10 cellular contexts compared by ENCODE assay signal in genomic region chr6:136113736-136114173, GRCh38.
DNase-seq lines count a peak whose midpoint lies in the region; ATAC-seq lines count a peak whose summit lies in the region.
"Had no signal": no experiment of that assay in that cellular context is flagged by ENCODE, and none has a peak within 500 bp of the region (broad histone marks: within the 10 kb centered on the region; RNA-seq: fewer than 3 reads in every experiment).

No MANE protein-coding gene starts in this region.

- H3K4me3 Mint-ChIP-seq in activated naive CD8-positive, alpha-beta T cell treated with anti-CD3 and anti-CD28 coated beads for 36 hours: no peak overlapping the region

- peaks cover 5% of the 10 kb centered on the region for H3K27me3 Mint-ChIP-seq in activated naive CD8-positive, alpha-beta T cell treated with anti-CD3 and anti-CD28 coated beads for 36 hours

- H3K36me3 ChIP-seq in mesendoderm (ENCODE audit: control insufficient read depth, insufficient read depth, low read length): no peaks in the 10 kb centered on the region
- H3K36me3 ChIP-seq: SJSA1 had no signal

- H3K23ac ChIP-seq in mesendoderm (ENCODE audit: low read length): no peak overlapping the region

- H2BK120ac ChIP-seq in mesendoderm (ENCODE audit: low read depth, low read length): no peak overlapping the region

- no peak overlapping the region for H3K4me2 ChIP-seq in mesendoderm (ENCODE audit: low read length)
- H3K4me2 ChIP-seq: A549 had no signal

- no peak overlapping the region for H3K4me3 ChIP-seq in mesendoderm (ENCODE audit: low read length)
- H3K4me3 ChIP-seq: A549, SJSA1 had no signal

- no peaks in the 10 kb centered on the region for H3K27me3 ChIP-seq in mesendoderm (ENCODE audit: insufficient read depth, low read length, poor library complexity)
- H3K27me3 ChIP-seq: SJSA1 had no signal

- H3K9ac ChIP-seq in mesendoderm (ENCODE audit: low read length): no peak overlapping the region

- no peaks in the 10 kb centered on the region for H3K9me3 Mint-ChIP-seq in activated naive CD8-positive, alpha-beta T cell treated with anti-CD3 and anti-CD28 coated beads for 36 hours

- no peak overlapping the region for H3K27ac Mint-ChIP-seq in activated naive CD8-positive, alpha-beta T cell treated with anti-CD3 and anti-CD28 coated beads for 36 hours

- H3K36me3 Mint-ChIP-seq in activated naive CD8-positive, alpha-beta T cell treated with anti-CD3 and anti-CD28 coated beads for 36 hours: no peaks in the 10 kb centered on the region

- no peak overlapping the region for H2BK5ac ChIP-seq in mesendoderm (ENCODE audit: low read length)

- no peaks in the 10 kb centered on the region for H3K4me1 ChIP-seq in mesendoderm (ENCODE audit: control insufficient read depth, low read depth, low read length)
- H3K4me1 ChIP-seq: SJSA1 had no signal

- no peaks in the 10 kb centered on the region for H3K79me1 ChIP-seq in mesendoderm (ENCODE audit: low read length)

- no peak overlapping the region for H3K56ac ChIP-seq in mesendoderm (ENCODE audit: low read length)

- H3K4me1 Mint-ChIP-seq in activated naive CD8-positive, alpha-beta T cell treated with anti-CD3 and anti-CD28 coated beads for 36 hours: peaks cover 1% of the 10 kb centered on the region

- no peak overlapping the region for H4K5ac ChIP-seq in mesendoderm (ENCODE audit: low read length)

- DNase-seq in SIG-M5 treated with dmso at 0.1 percent for 504 hours (lab: John Stamatoyannopoulos, UW; ENCODE audit: unreplicated experiment) (peak; percentile 76), SIG-M5 (lab: John Stamatoyannopoulos, UW) (no peak), NCI-H526 treated with DMSO at 0.1 percent for 48 hours (lab: John Stamatoyannopoulos, UW) (peak; percentile 2), dermis blood vessel endothelial cell (peak; percentile 96), mesendoderm (peak; percentile 98)
- DNase-seq in activated naive CD8-positive, alpha-beta T cell treated with anti-CD3 and anti-CD28 coated beads for 36 hours: no peak
- no peak for DNase-seq in stimulated activated CD4-positive, alpha-beta T cell treated with anti-CD3 and anti-CD28 coated beads, Interleukin-2, amount 100 ng/mL, for 24 hours

- no peak overlapping the region for H2BK15ac ChIP-seq in mesendoderm (replicated peaks; ENCODE audit: low read depth)

- H3K4ac ChIP-seq in mesendoderm (ENCODE audit: low read depth, low read length): no peak overlapping the region

- H3K79me2 ChIP-seq in mesendoderm (ENCODE audit: control insufficient read depth, insufficient read depth, low read length): no peaks in the 10 kb centered on the region

- ATAC-seq in GM21737 (IDR thresholded peaks at IDR 0.05; ENCODE audit: unreplicated experiment): no peak

- no peak overlapping the region for H3K27ac ChIP-seq in mesendoderm (ENCODE audit: low read depth, low read length)
- H3K27ac ChIP-seq: SJSA1 had no signal

- H2AK5ac ChIP-seq in mesendoderm (ENCODE audit: low read length): no peak overlapping the region

- no peak overlapping the region for H3K18ac ChIP-seq in mesendoderm (ENCODE audit: low read length)

- no CpG with 5 or more reads among the region's 5 CpGs for WGBS in mesendoderm (ENCODE audit: extremely low coverage, insufficient coverage, low lambda C conversion rate)

- no peak overlapping the region for H4K8ac ChIP-seq in mesendoderm (ENCODE audit: low read depth, low read length)

Comparison
In these comparisons a context has a peak if more than half of its experiments do, and no peak if none do; other contexts are left out.
1. DNase-seq: peak in SIG-M5 treated with dmso at 0.1 percent for 504 hours (single experiment), NCI-H526 treated with DMSO at 0.1 percent for 48 hours (single experiment), dermis blood vessel endothelial cell (single experiment) and mesendoderm (single experiment); none in SIG-M5 (single experiment), activated naive CD8-positive, alpha-beta T cell treated with anti-CD3 and anti-CD28 coated beads for 36 hours (single experiment) and stimulated activated CD4-positive, alpha-beta T cell treated with anti-CD3 and anti-CD28 coated beads, Interleukin-2, amount 100 ng/mL, for 24 hours (0 of 2).